11 cellular contexts compared by ENCODE assay signal in genomic region chr16:3007957-3008748, GRCh38. TPM values are rescaled to one million over a fixed set of nuclear protein-coding genes. Genes with fewer than 3 reads are reported as not detected.
DNase-seq lines count a peak whose midpoint lies in the region; ATAC-seq and TF ChIP-seq lines count a peak whose summit lies in the region.
"Had no signal": no experiment of that assay in that cellular context is flagged by ENCODE, and none has a peak within 500 bp of the region (broad histone marks: within the 10 kb centered on the region; RNA-seq: fewer than 3 reads in every experiment).

No MANE protein-coding gene starts in this region.

- no peak overlapping the region for H2AFZ ChIP-seq in DND-41 (ENCODE audit: low read depth, low read length)

- peaks cover 19% of the 10 kb centered on the region for H3K27me3 Mint-ChIP-seq in activated naive CD8-positive, alpha-beta T cell treated with anti-CD3 and anti-CD28 coated beads, Interleukin-2, amount 50 U/mL, for 24 hours

- H3K79me2 ChIP-seq in DND-41 (ENCODE audit: insufficient read depth, low read length): no peaks in the 10 kb centered on the region

- H3K9me3 Mint-ChIP-seq in activated naive CD8-positive, alpha-beta T cell treated with anti-CD3 and anti-CD28 coated beads, Interleukin-2, amount 50 U/mL, for 24 hours: no peaks in the 10 kb centered on the region

- peaks cover 5% of the 10 kb centered on the region; the same call in 1 of the 2 replicates for H4K20me1 ChIP-seq in DND-41 (ENCODE audit: insufficient read depth, low read length)

- no peak overlapping the region; the same call in 1 of the 2 replicates for H3K9ac ChIP-seq in DND-41 (ENCODE audit: low read depth, low read length)
- peak overlapping the region; percentile 1 for H3K9ac ChIP-seq in mucosa of stomach (ENCODE audit: low read length)

- H3K4me3 Mint-ChIP-seq in activated naive CD8-positive, alpha-beta T cell treated with anti-CD3 and anti-CD28 coated beads, Interleukin-2, amount 50 U/mL, for 24 hours: peak overlapping the region; percentile 24

- H3K4me2 ChIP-seq in DND-41 (ENCODE audit: insufficient read depth, low read length): peak overlapping the region; percentile 48

- no peaks in the 10 kb centered on the region for H3K27me3 ChIP-seq in DND-41 (ENCODE audit: insufficient read depth, low read length, poor library complexity)
- peaks cover 26% of the 10 kb centered on the region for H3K27me3 ChIP-seq in mucosa of stomach (ENCODE audit: control insufficient read depth, insufficient read depth, low read length)

- H3K4me3 ChIP-seq in DND-41 (ENCODE audit: low read depth in 1 of 2, low read length in 2 of 2) (peak overlapping the region in 1 of 2 experiments; percentile 1; a peak in 1 of 4 replicates), mucosa of stomach (ENCODE audit: low read length) (no peak overlapping the region)

- H3K4me1 ChIP-seq in DND-41 (ENCODE audit: insufficient read depth, low read length): peaks cover 46% of the 10 kb centered on the region
- H3K4me1 ChIP-seq in mucosa of stomach (ENCODE audit: control insufficient read depth, insufficient read depth, low read length): peaks cover 57% of the 10 kb centered on the region

- H3K4me1 Mint-ChIP-seq in activated naive CD8-positive, alpha-beta T cell treated with anti-CD3 and anti-CD28 coated beads, Interleukin-2, amount 50 U/mL, for 24 hours: peaks cover 26% of the 10 kb centered on the region

- no peak overlapping the region for H3K27ac Mint-ChIP-seq in activated naive CD8-positive, alpha-beta T cell treated with anti-CD3 and anti-CD28 coated beads, Interleukin-2, amount 50 U/mL, for 24 hours

- no peaks in the 10 kb centered on the region for H3K9me3 ChIP-seq in DND-41 (ENCODE audit: insufficient read depth, low read length, severe bottlenecking)
- no peaks in the 10 kb centered on the region for H3K9me3 ChIP-seq in mucosa of stomach (ENCODE audit: control insufficient read depth, low read length)

- no peaks in the 10 kb centered on the region for H3K36me3 Mint-ChIP-seq in activated naive CD8-positive, alpha-beta T cell treated with anti-CD3 and anti-CD28 coated beads, Interleukin-2, amount 50 U/mL, for 24 hours (ENCODE audit: low read depth)

- H3K36me3 ChIP-seq in DND-41 (ENCODE audit: insufficient read depth, low read length): no peaks in the 10 kb centered on the region
- H3K36me3 ChIP-seq in mucosa of stomach (ENCODE audit: control insufficient read depth, insufficient read depth, low read length): no peaks in the 10 kb centered on the region

- TF ChIP-seq CTCF in DND-41 (IDR thresholded peaks at IDR 0.05; ENCODE audit: borderline replicate concordance, extremely low read depth, low read length, poor library complexity, severe bottlenecking): no peak

- DNase-seq in DND-41: peak; percentile 61
- DNase-seq in Kasumi-1 (lab: John Stamatoyannopoulos, UW): peak; percentile 16 to 43
- DNase-seq in activated naive CD8-positive, alpha-beta T cell treated with anti-CD3 and anti-CD28 coated beads, Interleukin-2, amount 50 U/mL, for 24 hours: no peak
- DNase-seq in H4 (ENCODE audit: low spot score): no peak
- DNase-seq in retina: no peak
- DNase-seq: activated CD4-positive, CD25-positive, alpha-beta regulatory T cell; effector CD4-positive, alpha-beta T cell; NCI-H1417 treated with DMSO at 0.1 percent for 48 hours had no signal

- peak overlapping the region; percentile 65; the same call in 1 of the 2 replicates for H3K27ac ChIP-seq in DND-41 (ENCODE audit: low read length)

- ATAC-seq in DND-41 (ENCODE audit: insufficient read depth, low read depth) (no peak), HG02840 (IDR thresholded peaks at IDR 0.05; ENCODE audit: low FRiP score, unreplicated experiment) (no peak), HG02763 (IDR thresholded peaks at IDR 0.05; ENCODE audit: unreplicated experiment) (no peak)
- no peak for ATAC-seq in activated naive CD8-positive, alpha-beta T cell treated with anti-CD3 and anti-CD28 coated beads, Interleukin-2, amount 50 U/mL, for 24 hours

RNA-seq across cellular contexts. Expression of gene CLDN9, which starts 4.6 kb away (rescaled TPM):
- not detected in 2 replicates for total RNA-seq in H4 (2014; rRNA removed; shearing (Covaris generic))

RNA-seq across cellular contexts. Expression of gene CLDN6, which starts 9.8 kb away (rescaled TPM):
- 2.0 TPM in 1 of 2 replicates, not detected in the other for total RNA-seq in H4 (2014; rRNA removed; shearing (Covaris generic))

RNA-seq across cellular contexts. Expression of gene TNFRSF12A, which starts 12.0 kb away (rescaled TPM):
- total RNA-seq in H4 (2014; rRNA removed; shearing (Covaris generic)): 312 and 417 TPM in 2 replicates

RNA-seq across cellular contexts. Expression of gene HCFC1R1, which starts 15.6 kb away (rescaled TPM):
- total RNA-seq in H4 (2014; rRNA removed; shearing (Covaris generic)): 64.6 and 93.1 TPM in 2 replicates

RNA-seq across cellular contexts. Expression of gene THOC6, which starts 15.7 kb away (rescaled TPM):
- total RNA-seq in H4 (2014; rRNA removed; shearing (Covaris generic)): 43.5 and 48.2 TPM in 2 replicates

Comparison
In these comparisons a context has a peak if more than half of its experiments do, and no peak if none do; other contexts are left out.
1. DNase-seq: peak in DND-41 (single experiment) and Kasumi-1 (2 of 2); none in activated naive CD8-positive, alpha-beta T cell treated with anti-CD3 and anti-CD28 coated beads, Interleukin-2, amount 50 U/mL, for 24 hours (single experiment), H4 (single experiment) and retina (single experiment).